ENCODE assay signal across 8 cellular contexts in the genomic region with DNA sequence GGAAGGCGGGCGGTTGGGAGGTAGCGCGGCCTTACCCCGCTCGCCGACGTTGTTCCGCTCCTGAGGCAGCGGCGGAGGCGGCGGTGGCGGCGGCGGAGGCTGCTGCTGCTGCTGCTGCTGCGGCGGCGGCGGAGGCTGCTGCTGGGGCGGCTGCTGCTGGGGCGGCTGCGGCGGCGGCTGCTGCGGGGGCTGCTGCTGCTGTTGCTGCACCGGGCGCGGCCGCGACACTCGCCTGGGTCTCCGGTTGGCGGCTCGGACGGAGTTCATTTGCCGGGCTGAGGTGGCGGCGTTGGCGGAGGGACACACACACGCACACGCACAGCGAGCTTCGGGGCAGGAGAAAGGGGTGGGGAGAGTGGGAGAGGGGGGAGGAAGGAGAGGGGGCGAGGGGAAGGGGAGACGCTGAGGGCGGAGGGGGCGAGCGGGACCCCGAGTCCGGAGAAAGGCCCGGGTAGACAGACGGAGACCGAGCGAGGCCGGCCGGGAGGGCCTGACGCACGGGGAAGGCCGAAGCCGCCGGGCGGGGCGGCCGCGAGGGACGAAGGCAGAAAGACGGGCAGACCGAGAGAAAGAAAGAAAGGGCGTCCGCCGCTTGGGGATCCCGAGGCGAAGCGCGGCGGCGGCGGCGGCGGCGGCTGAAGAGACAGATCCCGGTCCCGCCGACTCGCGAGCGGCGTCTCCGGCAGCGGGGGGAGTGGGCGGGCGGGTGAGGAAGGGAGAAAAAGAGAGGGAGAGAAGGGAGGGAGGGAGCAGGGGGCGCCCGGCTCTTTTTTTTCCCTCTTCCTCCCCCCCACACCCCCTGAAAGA. TPM values are rescaled to one million over a fixed set of nuclear protein-coding genes. Genes with fewer than 3 reads are reported as not detected.
A peak's percentile ranks its signal among the peaks of the same experiment; 100 is the strongest.
DNase-seq lines count a peak whose midpoint lies in the region; ATAC-seq and TF ChIP-seq lines count a peak whose summit lies in the region.

No MANE protein-coding gene starts in this region.

- no peak for TF ChIP-seq POLR2A in sigmoid colon (IDR thresholded peaks at IDR 0.05)

- H3K9me3 Mint-ChIP-seq in CD4-positive, CD25-positive, alpha-beta regulatory T cell, result no peaks in the 10 kb centered on the region

- peak; percentile 0 to 4 for ATAC-seq in CD4-positive, CD25-positive, alpha-beta regulatory T cell (ENCODE audit: low read depth in 2 of 2)
- ATAC-seq in GM19467 (IDR thresholded peaks at IDR 0.05; ENCODE audit: unreplicated experiment), result peak; percentile 7

- peak; percentile 45 to 75 (median 73) for DNase-seq in CD4-positive, CD25-positive, alpha-beta regulatory T cell
- peak; percentile 56 for DNase-seq in T-helper 9 cell
- DNase-seq in astrocyte of the cerebellum (ENCODE audit: low read depth), result no peak
- peak in 47 of 51 donors; percentile 16 to 90 (median 69) for DNase-seq in hypothalamus (lab: John Stamatoyannopoulos, UW)
- DNase-seq in sigmoid colon, result peak; percentile 82
- DNase-seq in retina, result no peak

- H3K9me3 ChIP-seq in CD4-positive, CD25-positive, alpha-beta regulatory T cell (ENCODE audit: control insufficient read depth in 2 of 2, low read length in 2 of 2), result no peaks in the 10 kb centered on the region
- H3K9me3 ChIP-seq in KOPT-K1 (ENCODE audit: insufficient read depth, low read length, poor library complexity, severe bottlenecking), result no peaks in the 10 kb centered on the region
- no peaks in the 10 kb centered on the region for H3K9me3 ChIP-seq in sigmoid colon

- no peaks in the 10 kb centered on the region for H3K36me3 Mint-ChIP-seq in CD4-positive, CD25-positive, alpha-beta regulatory T cell

- in situ Hi-C loops in astrocyte of the cerebellum (cut with HindIII; ENCODE audit: low sequenced_read_pairs), result no loop called here

- peak overlapping the region; percentile 85 for H3K4me3 ChIP-seq in CD4-positive, CD25-positive, alpha-beta regulatory T cell (ENCODE audit: low read depth, low read length)
- H3K4me3 ChIP-seq in astrocyte of the cerebellum (ENCODE audit: low read depth, low read length) (peak overlapping the region; percentile 95), sigmoid colon (peak overlapping the region; percentile 73 to 97 (median 86))

- peak overlapping the region; percentile 86 to 98 (median 91) for H3K27ac Mint-ChIP-seq in CD4-positive, CD25-positive, alpha-beta regulatory T cell

- intact Hi-C loops in sigmoid colon (cut with DNase I), result loop anchor here (1.0 to 5.0 kb wide), 3 partner anchors 38 to 201 kb away; partner anchors contain the start of gene MSH6

- H3K4me1 ChIP-seq in CD4-positive, CD25-positive, alpha-beta regulatory T cell (ENCODE audit: control insufficient read depth, insufficient read depth, low read length, poor library complexity, severe bottlenecking), result peaks cover 23% of the 10 kb centered on the region
- peaks cover 0 to 32% (median 28%) of the 10 kb centered on the region in 4 donors for H3K4me1 ChIP-seq in sigmoid colon

- H3K36me3 ChIP-seq in CD4-positive, CD25-positive, alpha-beta regulatory T cell (ENCODE audit: control insufficient read depth, insufficient read depth, low read length), result no peaks in the 10 kb centered on the region
- H3K36me3 ChIP-seq in KOPT-K1 (ENCODE audit: insufficient read depth, low read length) (no peaks in the 10 kb centered on the region), sigmoid colon (no peaks in the 10 kb centered on the region)

- H3K4me1 Mint-ChIP-seq in CD4-positive, CD25-positive, alpha-beta regulatory T cell, result peaks cover 11 to 46% (median 38%) of the 10 kb centered on the region in 4 donors

- no peaks in the 10 kb centered on the region for H3K27me3 ChIP-seq in CD4-positive, CD25-positive, alpha-beta regulatory T cell (ENCODE audit: control insufficient read depth, insufficient read depth, low read length)
- no peaks in the 10 kb centered on the region for H3K27me3 ChIP-seq in sigmoid colon

- TF ChIP-seq EP300 in sigmoid colon (IDR thresholded peaks at IDR 0.05), result no peak

- 0 to 1% methylated on average over 94 to 95 of the region's 95 CpGs for WGBS in sigmoid colon, 2 donors

- TF ChIP-seq CTCF in astrocyte of the cerebellum (IDR thresholded peaks at IDR 0.05; ENCODE audit: low read depth, low read length, missing control alignments) (no peak), sigmoid colon (IDR thresholded peaks at IDR 0.05) (no peak)

- H3K4me3 Mint-ChIP-seq in CD4-positive, CD25-positive, alpha-beta regulatory T cell, result peak overlapping the region; percentile 83 to 95 (median 95)

- H3K27ac ChIP-seq in CD4-positive, CD25-positive, alpha-beta regulatory T cell (ENCODE audit: insufficient read depth, low read length, poor library complexity, severe bottlenecking), result peak overlapping the region; percentile 98
- H3K27ac ChIP-seq in KOPT-K1 (ENCODE audit: low read depth, low read length, poor library complexity, severe bottlenecking), result peak overlapping the region; percentile 90
- H3K27ac ChIP-seq in sigmoid colon, result peak overlapping the region; percentile 98 to 100 (median 100)

- H3K27me3 Mint-ChIP-seq in CD4-positive, CD25-positive, alpha-beta regulatory T cell, result no peaks in the 10 kb centered on the region

RNA-seq across cellular contexts. Expression of gene FBXO11, which starts 0.6 kb away (rescaled TPM):
- 124 TPM for total RNA-seq in CD4-positive, CD25-positive, alpha-beta regulatory T cell
- polyA plus RNA-seq in CD4-positive, CD25-positive, alpha-beta regulatory T cell, result 1 to 10 TPM; 5.0 to 7.7 (median 6.0) TPM
- total RNA-seq in sigmoid colon, result 10 to 100 TPM; 43.8 to 71.7 (median 49.6) TPM
- 10 to 100 TPM; 13.4 to 23.4 (median 13.8) TPM for polyA plus RNA-seq in sigmoid colon

Comparison
In these comparisons a context has a peak if more than half of its experiments do, and no peak if none do; other contexts are left out.
1. DNase-seq: peak in CD4-positive, CD25-positive, alpha-beta regulatory T cell (3 of 3), T-helper 9 cell (single experiment), hypothalamus (47 of 51) and sigmoid colon (single experiment); none in astrocyte of the cerebellum (single experiment) and retina (single experiment).
2. Peak in every context shown above with its lines, with median percentiles within 50 percentile points of each other: H3K27ac ChIP-seq and H3K4me3 ChIP-seq.